ENCODE assay signal across 8 cellular contexts in genomic region chr5:172002310-172002709, GRCh38. TPM values are rescaled to one million over a fixed set of nuclear protein-coding genes. Genes with fewer than 3 reads are reported as not detected.
DNase-seq lines count a peak whose midpoint lies in the region; ATAC-seq, FAIRE-seq and TF ChIP-seq lines count a peak whose summit lies in the region.
"Had no signal": no experiment of that assay in that cellular context is flagged by ENCODE, and none has a peak within 500 bp of the region (broad histone marks: within the 10 kb centered on the region; RNA-seq: fewer than 3 reads in every experiment).

No MANE protein-coding gene starts in this region.

- intact Hi-C loops in GM12878 (cut with micrococcal nuclease; ENCODE audit: unreplicated experiment): loop anchor here (5.0 to 10.0 kb wide), 3 partner anchors 40 to 588 kb away; partner anchors contain the start of gene FGF18

- SMC1A ChIA-PET in GM12878 (lab: Charles Lee; ENCODE audit: uncharacterized antibody, unreplicated experiment): no interaction called here

- in situ Hi-C loops in GM12878 (cut with MboI): no loop called here

- no peak overlapping the region for H3K4me3 ChIP-seq in HFF-Myc (replicated peaks; ENCODE audit: low read depth, low read length)
- H3K4me3 ChIP-seq in GM12878: no peak overlapping the region
- no peak overlapping the region for H3K4me3 ChIP-seq in osteoblast (ENCODE audit: insufficient read depth, low read length)

- peak overlapping the region; percentile 46 for H3K4me2 ChIP-seq in GM12878 (ENCODE audit: control insufficient read depth, insufficient read depth)
- no peak overlapping the region for H3K4me2 ChIP-seq in osteoblast (ENCODE audit: insufficient read depth, low read length)

- H4K20me1 ChIP-seq in GM12878 (ENCODE audit: control insufficient read depth, insufficient read depth) (no peaks in the 10 kb centered on the region), osteoblast (ENCODE audit: insufficient read depth, low read length) (peaks cover 72% of the 10 kb centered on the region)

- H3K27ac ChIP-seq in GM12878 (ENCODE audit: control insufficient read depth, insufficient read depth) (no peak overlapping the region), osteoblast (ENCODE audit: low read depth, low read length) (no peak overlapping the region)

- peak; percentile 27 for FAIRE-seq in GM12878 (lab: Jason Lieb, UNC)

- RAD21 ChIA-PET in GM12878 (lab: Charles Lee; ENCODE audit: unreplicated experiment): interaction anchor here (0.7 kb wide), 1 partner anchor 91 kb away, joined by 3 read pairs; no protein-coding TSS in a partner anchor

- H3K4me1 ChIP-seq in GM12878 (ENCODE audit: control insufficient read depth, insufficient read depth, low read length) (peaks cover 40% of the 10 kb centered on the region), osteoblast (ENCODE audit: insufficient read depth, low read length) (peaks cover 26% of the 10 kb centered on the region)

- H3K27me3 ChIP-seq in GM12878 (replicated peaks in 1 of 2; ENCODE audit: control insufficient read depth in 2 of 2, insufficient read depth in 2 of 2, low read length in 1 of 2): no peaks in the 10 kb centered on the region
- H3K27me3 ChIP-seq in osteoblast (ENCODE audit: insufficient read depth, low read length): no peaks in the 10 kb centered on the region

- POLR2A ChIA-PET in GM12878 (lab: Charles Lee): no interaction called here

- TF ChIP-seq POLR2A in GM12878 (IDR thresholded peaks at IDR 0.05; ENCODE audit: low read depth, low read length): no peak

- TF ChIP-seq RAD21 in GM12878 (IDR thresholded peaks at IDR 0.05; ENCODE audit: insufficient read depth, low read depth, low read length): peak; percentile 64

- H3K9me3 ChIP-seq in GM12878 (replicated peaks; ENCODE audit: control insufficient read depth, insufficient read depth, low read length) (no peaks in the 10 kb centered on the region), osteoblast (ENCODE audit: low read depth, low read length) (no peaks in the 10 kb centered on the region)

- no peak for TF ChIP-seq EP300 in GM12878 (IDR thresholded peaks at IDR 0.05; ENCODE audit: borderline replicate concordance in 1 of 2, control insufficient read depth in 1 of 2, low read depth in 2 of 2, low read length in 2 of 2)

- H2AFZ ChIP-seq in GM12878 (ENCODE audit: control insufficient read depth, low read depth, low read length) (no peak overlapping the region), osteoblast (ENCODE audit: low read length) (no peak overlapping the region)

- CTCF ChIA-PET in GM12878 (lab: Yijun Ruan, JAX): interaction anchor here (0.6 to 1.0 kb wide), 2 partner anchors 58 to 90 kb away, joined by 3 to 4 read pairs; no protein-coding TSS in a partner anchor

- H3K79me2 ChIP-seq in GM12878 (ENCODE audit: control insufficient read depth, insufficient read depth, low read length) (peaks cover 97% of the 10 kb centered on the region), osteoblast (ENCODE audit: insufficient read depth, low read length) (peaks cover 93% of the 10 kb centered on the region)

- 0% methylated on average over 2 of the region's 2 CpGs for WGBS in GM12878 (ENCODE audit: insufficient coverage, insufficient replicate concordance, low lambda C conversion rate, missing lambda C conversion rate)

- H3K36me3 ChIP-seq in GM12878 (ENCODE audit: control insufficient read depth in 2 of 2, insufficient read depth in 2 of 2, low read length in 1 of 2): no peaks in the 10 kb centered on the region
- H3K36me3 ChIP-seq in osteoblast (ENCODE audit: insufficient read depth, low read length): no peaks in the 10 kb centered on the region

- BruUV-seq in GM12878 (replicated peaks; lab: Mats Ljungman, UMichigan): no TSS peak

- TF ChIP-seq CTCF in HFF-Myc (IDR thresholded peaks at IDR 0.05; ENCODE audit: low read depth, low read length, missing control alignments) (peak; percentile 49), GM12878 (IDR thresholded peaks at IDR 0.05 in 2 of 3, conservative IDR thresholded peaks at IDR 0.05 in 1 of 3; ENCODE audit: control insufficient read depth in 2 of 3, extremely low read depth in 1 of 3, insufficient read depth in 1 of 3, low read depth in 3 of 3, low read length in 3 of 3) (peak; percentile 56 to 69 (median 62)), osteoblast (IDR thresholded peaks at IDR 0.05; ENCODE audit: extremely low read depth, low read depth, low read length) (peak; percentile 57)

- peak; percentile 18 for ATAC-seq in GM12878
- ATAC-seq: naive thymus-derived CD4-positive, alpha-beta T cell had no signal

- H3K9ac ChIP-seq in GM12878 (ENCODE audit: control insufficient read depth, insufficient read depth, low read length): no peak overlapping the region

- DNase-seq in D341Med (ENCODE audit: low spot score) (peak; percentile 36), HFF-Myc (ENCODE audit: extremely low read depth, low read depth) (no peak), GM12878 (ENCODE audit: low read depth, low spot score) (no peak), osteoblast (ENCODE audit: insufficient read length, low spot score, missing footprints) (peak; percentile 18), hippocampal formation (lab: John Stamatoyannopoulos, UW) (no peak), NCI-H1417 treated with DMSO at 0.1 percent for 48 hours (lab: John Stamatoyannopoulos, UW) (no peak), iPS-NIHi7 (ENCODE audit: extremely low spot score) (no peak)

TF ChIP-seq in GM12878, 131 proteins besides CTCF, POLR2A, EP300 and RAD21:
- TF ChIP-seq RUNX3 (IDR thresholded peaks at IDR 0.05; ENCODE audit: low read length): peak; percentile 54
- no peak for TF ChIP-seq HSF1 (IDR thresholded peaks at IDR 0.05; ENCODE audit: low read depth, low read length)
- no peak; the same call in 1 of the 2 replicates for TF ChIP-seq ATF7 (IDR thresholded peaks at IDR 0.05; ENCODE audit: low read depth)
- TF ChIP-seq EED (IDR thresholded peaks at IDR 0.05; ENCODE audit: low read depth): no peak
- 0 out of 2 replicates have a peak, but pooled peaks have one; percentile 10 for TF ChIP-seq NBN (IDR thresholded peaks at IDR 0.05)
- no peak for TF ChIP-seq TCF12 (IDR thresholded peaks at IDR 0.05; ENCODE audit: low read depth, low read length)

RNA-seq across cellular contexts. Expression of gene FBXW11, which starts 4.1 kb away (rescaled TPM):
- total RNA-seq in GM12878 (2013; cell fraction: nucleolus; rRNA removed): 68.9 and 73.9 TPM in 2 replicates
- total RNA-seq in GM12878 (2014; rRNA removed): 44.5 and 55.5 TPM in 2 replicates
- total RNA-seq in GM12878 (2014; rRNA removed; fragmentation: Illumina TruSeq; extraction: Trizol): 50.9 TPM in 2 replicates
- 48.4 and 50.7 TPM in 2 replicates for total RNA-seq in GM12878 (2021)
- 15.2 TPM for polyA plus RNA-seq in GM12878 (2011; ENCODE audit: low read depth)
- 61.5 and 64.7 TPM in 2 replicates for polyA plus RNA-seq in GM12878 (2011; rRNA removed)
- polyA plus RNA-seq in GM12878 (2011; cell fraction: cytosol; rRNA removed): 40.9 and 41.2 TPM in 2 replicates
- polyA plus RNA-seq in GM12878 (2011; cell fraction: nucleus; rRNA removed): 34.3 and 43.8 TPM in 2 replicates
- 23.6 and 28.8 TPM in 2 replicates for polyA plus RNA-seq in GM12878 (2012)
- 46.9 and 64.0 TPM in 2 replicates for polyA plus RNA-seq in GM12878 (2014; fragmentation: Illumina TruSeq; extraction: Trizol)
- 1 to 10 TPM; 4.3 to 7.7 TPM for polyA plus RNA-seq in GM12878 (2014; fragmentation: Nextera tagmentation; extraction: Ambion mirVana)
- polyA plus RNA-seq in GM12878 (2014; rRNA removed): 30.7 and 35.4 TPM in 2 replicates
- polyA plus RNA-seq in GM12878 (2016; fragmentation: Nextera tagmentation; extraction: Ambion mirVana): 10 to 100 TPM; 27.8 to 28.2 TPM
- polyA minus RNA-seq in GM12878 (2011; rRNA and poly(A)+ RNA removed): 111 and 144 TPM in 2 replicates
- 39.8 and 43.9 TPM in 2 replicates for polyA minus RNA-seq in GM12878 (2011; cell fraction: cytosol; rRNA and poly(A)+ RNA removed)
- 24.8 and 39.9 TPM in 2 replicates for polyA minus RNA-seq in GM12878 (2011; cell fraction: nucleus; rRNA and poly(A)+ RNA removed)
- 72.5 and 76.7 TPM in 2 replicates for total RNA-seq in osteoblast

Comparison
In these comparisons a context has a peak if more than half of its experiments do, and no peak if none do; other contexts are left out.
1. DNase-seq: peak in D341Med (single experiment) and osteoblast (single experiment); none in HFF-Myc (single experiment), GM12878 (single experiment), hippocampal formation (0 of 2), NCI-H1417 treated with DMSO at 0.1 percent for 48 hours (single experiment) and iPS-NIHi7 (single experiment).
2. Peak in every context shown above with its lines, with median percentiles within 50 percentile points of each other: CTCF ChIP-seq.